In the genomic region with DNA sequence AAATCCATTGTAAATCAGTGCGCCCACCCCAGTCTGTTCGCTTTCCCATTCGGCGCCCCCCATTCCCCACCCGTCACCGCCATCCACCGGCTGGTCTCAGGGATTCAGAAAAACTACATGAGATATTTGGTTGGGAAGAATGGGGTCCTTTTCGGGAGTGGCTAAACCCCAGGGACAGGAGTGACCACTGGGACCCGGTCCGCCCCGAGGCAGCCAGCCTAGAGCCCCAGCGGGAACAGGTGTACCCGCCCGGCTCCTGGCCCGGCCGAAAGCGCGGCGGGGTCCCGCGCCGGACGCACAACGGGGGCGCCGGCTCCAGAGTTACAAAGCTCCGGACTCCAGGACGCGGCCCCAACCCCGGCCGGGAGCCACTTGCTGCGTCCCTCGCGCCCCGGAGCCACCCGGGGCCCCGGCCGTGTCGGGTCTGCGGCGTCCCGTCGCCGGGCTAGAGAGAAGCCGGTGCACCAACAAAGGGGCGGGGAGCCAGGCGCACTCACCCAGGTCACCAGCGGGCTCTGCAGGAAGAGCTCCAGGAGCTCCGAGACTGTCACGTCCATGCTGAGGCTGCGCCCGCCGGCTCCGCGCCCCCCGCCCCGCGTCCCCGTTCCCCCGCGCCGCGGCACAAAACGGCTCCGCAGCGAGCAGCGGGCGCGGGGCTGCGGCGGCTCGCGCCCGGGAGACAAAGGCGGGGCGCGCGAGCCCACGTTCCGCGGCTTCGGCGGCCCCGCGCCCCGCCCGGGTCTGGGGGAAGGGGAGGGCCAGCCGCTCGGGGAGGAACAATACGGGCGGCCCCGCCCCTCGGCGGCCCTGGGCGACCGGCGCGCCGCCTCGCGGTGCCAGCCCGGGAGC, we compare ENCODE assay signal across 8 cellular contexts. TPM values are rescaled to one million over a fixed set of nuclear protein-coding genes. Genes with fewer than 3 reads are reported as not detected.
DNase-seq lines count a peak whose midpoint lies in the region; ATAC-seq and TF ChIP-seq lines count a peak whose summit lies in the region.

TSS of gene CCDC88C (minus strand) at position 687 of the 849 bp plus-strand sequence. CDS start at position 557, 130 bp downstream.

- H3K27ac ChIP-seq in colonic mucosa: peak within 1 kb of the TSS; percentile 64
- H3K27ac ChIP-seq in right lobe of liver: peak within 1 kb of the TSS in 2 of 3 donors; percentile 18 to 53

- TF ChIP-seq POLR2A in right lobe of liver (IDR thresholded peaks at IDR 0.05): no peak

- DNase-seq in NCI-H2081 (lab: John Stamatoyannopoulos, UW): peak; percentile 78 to 85
- no peak for DNase-seq in NCI-H2081 treated with DMSO at 0.1 percent for 48 hours (lab: John Stamatoyannopoulos, UW)
- DNase-seq in NCI-H1930 (lab: John Stamatoyannopoulos, UW): peak; percentile 58 to 71
- DNase-seq in activated CD4-positive, CD25-positive, alpha-beta regulatory T cell (lab: John Stamatoyannopoulos, UW): peak; percentile 57 to 69 (median 65)
- DNase-seq in colonic mucosa: peak; percentile 80
- peak; percentile 71 to 79 (median 78) for DNase-seq in right lobe of liver
- DNase-seq in stimulated activated CD4-positive, alpha-beta T cell treated with anti-CD3 and anti-CD28 coated beads, Interleukin-4, amount 100 ng/mL, for 4 hours: peak; percentile 76 to 82

- peaks cover 12% of the 10 kb centered on the region for H3K4me1 ChIP-seq in colonic mucosa
- H3K4me1 ChIP-seq in right lobe of liver: peaks cover 0 to 28% (median 0%) of the 10 kb centered on the region in 4 donors

- H3K9me3 ChIP-seq in colonic mucosa (no peaks in the 10 kb centered on the region), right lobe of liver (no peaks in the 10 kb centered on the region)

- TF ChIP-seq CTCF in colonic mucosa (IDR thresholded peaks at IDR 0.05): no peak
- TF ChIP-seq CTCF in right lobe of liver (IDR thresholded peaks at IDR 0.05): no peak

- peak within 1 kb of the TSS; percentile 92 for H3K4me3 ChIP-seq in colonic mucosa
- peak within 1 kb of the TSS; percentile 39 to 70 (median 50) for H3K4me3 ChIP-seq in right lobe of liver

- H3K27me3 ChIP-seq in colonic mucosa (no peaks in the 10 kb centered on the region), right lobe of liver (no peaks in the 10 kb centered on the region)

- intact Hi-C loops in colonic mucosa (cut with DNase I) (no loop called here), right lobe of liver (cut with DNase I) (loop anchor here in 1 of 2 donors (5.0 kb wide), 1 partner anchor 90 kb away; no protein-coding TSS in a partner anchor)

- 4% methylated on average over 16 of the region's 102 CpGs for WGBS in right lobe of liver (ENCODE audit: insufficient coverage, low coverage, low lambda C conversion rate, missing lambda C conversion rate)

- ATAC-seq in HG02870 (IDR thresholded peaks at IDR 0.05; ENCODE audit: unreplicated experiment): peak; percentile 49
- ATAC-seq in right lobe of liver: peak; percentile 61 to 74 (median 64)

- H3K9ac ChIP-seq in colonic mucosa (ENCODE audit: low read depth in 2 of 2, low read length in 2 of 2): peak within 1 kb of the TSS; percentile 82 to 88

- H3K36me3 ChIP-seq in colonic mucosa (no peaks in the 10 kb centered on the region), right lobe of liver (no peaks in the 10 kb centered on the region)

RNA-seq across cellular contexts. Expression of gene CCDC88C, which starts in this region (rescaled TPM):
- total RNA-seq in colonic mucosa (10 to 100 TPM; 45.6 to 48.0 TPM), right lobe of liver (1 to 10 TPM; 1.2 to 5.7 (median 3.1) TPM)

Comparison
In these comparisons a context has a peak if more than half of its experiments do, and no peak if none do; other contexts are left out.
1. RNA of gene CCDC88C (total RNA-seq): 45.6 to 48.0 TPM in colonic mucosa; 1.2 to 5.7 TPM in right lobe of liver; every median in the first group is over 4 times any median in the second.